ENCODE assay signal across 1 cellular context in the genomic region with DNA sequence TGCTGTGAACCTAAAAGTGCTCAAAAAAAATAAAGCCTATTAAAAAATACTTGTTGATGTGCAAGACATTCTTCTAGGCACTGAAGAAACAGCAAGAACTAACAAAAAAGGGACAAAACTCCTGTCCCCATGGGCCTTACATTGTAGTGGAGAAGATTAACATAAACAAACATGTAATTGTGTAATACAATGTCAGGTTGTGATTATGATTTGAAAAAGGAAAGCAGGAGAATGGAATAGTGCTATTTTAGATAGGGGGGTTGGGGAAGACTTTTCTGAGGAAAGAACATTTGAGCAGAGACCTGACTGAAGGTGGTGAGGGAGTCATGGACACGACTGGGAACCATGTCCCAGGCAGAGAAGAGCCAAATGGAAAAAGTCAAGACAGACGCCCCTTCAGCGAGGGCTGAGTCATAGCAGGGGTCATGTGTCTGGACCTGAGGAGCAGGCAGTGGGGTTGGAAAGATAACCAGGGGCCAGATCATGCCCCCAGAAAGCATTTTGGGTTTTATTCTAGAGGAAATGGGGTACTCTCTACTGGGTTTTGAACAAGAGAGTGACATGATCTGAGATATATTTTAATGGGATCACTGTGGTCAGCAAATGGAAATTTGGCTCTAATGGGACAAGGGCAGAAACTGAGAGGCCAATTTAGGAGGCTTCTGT.
A peak's percentile ranks its signal among the peaks of the same experiment; 100 is the strongest.
TF ChIP-seq lines count a peak whose summit lies in the region.

No MANE protein-coding gene starts in this region.

TF ChIP-seq in K562, 482 proteins besides CTCF, POLR2A, EP300 and RAD21 (continued from another document):
- TF ChIP-seq HNRNPH1 (optimal IDR thresholded peaks at IDR 0.05; ENCODE audit: low read depth, low read length): no peak
- peak; percentile 47; the same call in 1 of the 2 replicates for TF ChIP-seq USF2 (CRISPR knock-in tag; IDR thresholded peaks at IDR 0.05)
- TF ChIP-seq, protein P1, sequence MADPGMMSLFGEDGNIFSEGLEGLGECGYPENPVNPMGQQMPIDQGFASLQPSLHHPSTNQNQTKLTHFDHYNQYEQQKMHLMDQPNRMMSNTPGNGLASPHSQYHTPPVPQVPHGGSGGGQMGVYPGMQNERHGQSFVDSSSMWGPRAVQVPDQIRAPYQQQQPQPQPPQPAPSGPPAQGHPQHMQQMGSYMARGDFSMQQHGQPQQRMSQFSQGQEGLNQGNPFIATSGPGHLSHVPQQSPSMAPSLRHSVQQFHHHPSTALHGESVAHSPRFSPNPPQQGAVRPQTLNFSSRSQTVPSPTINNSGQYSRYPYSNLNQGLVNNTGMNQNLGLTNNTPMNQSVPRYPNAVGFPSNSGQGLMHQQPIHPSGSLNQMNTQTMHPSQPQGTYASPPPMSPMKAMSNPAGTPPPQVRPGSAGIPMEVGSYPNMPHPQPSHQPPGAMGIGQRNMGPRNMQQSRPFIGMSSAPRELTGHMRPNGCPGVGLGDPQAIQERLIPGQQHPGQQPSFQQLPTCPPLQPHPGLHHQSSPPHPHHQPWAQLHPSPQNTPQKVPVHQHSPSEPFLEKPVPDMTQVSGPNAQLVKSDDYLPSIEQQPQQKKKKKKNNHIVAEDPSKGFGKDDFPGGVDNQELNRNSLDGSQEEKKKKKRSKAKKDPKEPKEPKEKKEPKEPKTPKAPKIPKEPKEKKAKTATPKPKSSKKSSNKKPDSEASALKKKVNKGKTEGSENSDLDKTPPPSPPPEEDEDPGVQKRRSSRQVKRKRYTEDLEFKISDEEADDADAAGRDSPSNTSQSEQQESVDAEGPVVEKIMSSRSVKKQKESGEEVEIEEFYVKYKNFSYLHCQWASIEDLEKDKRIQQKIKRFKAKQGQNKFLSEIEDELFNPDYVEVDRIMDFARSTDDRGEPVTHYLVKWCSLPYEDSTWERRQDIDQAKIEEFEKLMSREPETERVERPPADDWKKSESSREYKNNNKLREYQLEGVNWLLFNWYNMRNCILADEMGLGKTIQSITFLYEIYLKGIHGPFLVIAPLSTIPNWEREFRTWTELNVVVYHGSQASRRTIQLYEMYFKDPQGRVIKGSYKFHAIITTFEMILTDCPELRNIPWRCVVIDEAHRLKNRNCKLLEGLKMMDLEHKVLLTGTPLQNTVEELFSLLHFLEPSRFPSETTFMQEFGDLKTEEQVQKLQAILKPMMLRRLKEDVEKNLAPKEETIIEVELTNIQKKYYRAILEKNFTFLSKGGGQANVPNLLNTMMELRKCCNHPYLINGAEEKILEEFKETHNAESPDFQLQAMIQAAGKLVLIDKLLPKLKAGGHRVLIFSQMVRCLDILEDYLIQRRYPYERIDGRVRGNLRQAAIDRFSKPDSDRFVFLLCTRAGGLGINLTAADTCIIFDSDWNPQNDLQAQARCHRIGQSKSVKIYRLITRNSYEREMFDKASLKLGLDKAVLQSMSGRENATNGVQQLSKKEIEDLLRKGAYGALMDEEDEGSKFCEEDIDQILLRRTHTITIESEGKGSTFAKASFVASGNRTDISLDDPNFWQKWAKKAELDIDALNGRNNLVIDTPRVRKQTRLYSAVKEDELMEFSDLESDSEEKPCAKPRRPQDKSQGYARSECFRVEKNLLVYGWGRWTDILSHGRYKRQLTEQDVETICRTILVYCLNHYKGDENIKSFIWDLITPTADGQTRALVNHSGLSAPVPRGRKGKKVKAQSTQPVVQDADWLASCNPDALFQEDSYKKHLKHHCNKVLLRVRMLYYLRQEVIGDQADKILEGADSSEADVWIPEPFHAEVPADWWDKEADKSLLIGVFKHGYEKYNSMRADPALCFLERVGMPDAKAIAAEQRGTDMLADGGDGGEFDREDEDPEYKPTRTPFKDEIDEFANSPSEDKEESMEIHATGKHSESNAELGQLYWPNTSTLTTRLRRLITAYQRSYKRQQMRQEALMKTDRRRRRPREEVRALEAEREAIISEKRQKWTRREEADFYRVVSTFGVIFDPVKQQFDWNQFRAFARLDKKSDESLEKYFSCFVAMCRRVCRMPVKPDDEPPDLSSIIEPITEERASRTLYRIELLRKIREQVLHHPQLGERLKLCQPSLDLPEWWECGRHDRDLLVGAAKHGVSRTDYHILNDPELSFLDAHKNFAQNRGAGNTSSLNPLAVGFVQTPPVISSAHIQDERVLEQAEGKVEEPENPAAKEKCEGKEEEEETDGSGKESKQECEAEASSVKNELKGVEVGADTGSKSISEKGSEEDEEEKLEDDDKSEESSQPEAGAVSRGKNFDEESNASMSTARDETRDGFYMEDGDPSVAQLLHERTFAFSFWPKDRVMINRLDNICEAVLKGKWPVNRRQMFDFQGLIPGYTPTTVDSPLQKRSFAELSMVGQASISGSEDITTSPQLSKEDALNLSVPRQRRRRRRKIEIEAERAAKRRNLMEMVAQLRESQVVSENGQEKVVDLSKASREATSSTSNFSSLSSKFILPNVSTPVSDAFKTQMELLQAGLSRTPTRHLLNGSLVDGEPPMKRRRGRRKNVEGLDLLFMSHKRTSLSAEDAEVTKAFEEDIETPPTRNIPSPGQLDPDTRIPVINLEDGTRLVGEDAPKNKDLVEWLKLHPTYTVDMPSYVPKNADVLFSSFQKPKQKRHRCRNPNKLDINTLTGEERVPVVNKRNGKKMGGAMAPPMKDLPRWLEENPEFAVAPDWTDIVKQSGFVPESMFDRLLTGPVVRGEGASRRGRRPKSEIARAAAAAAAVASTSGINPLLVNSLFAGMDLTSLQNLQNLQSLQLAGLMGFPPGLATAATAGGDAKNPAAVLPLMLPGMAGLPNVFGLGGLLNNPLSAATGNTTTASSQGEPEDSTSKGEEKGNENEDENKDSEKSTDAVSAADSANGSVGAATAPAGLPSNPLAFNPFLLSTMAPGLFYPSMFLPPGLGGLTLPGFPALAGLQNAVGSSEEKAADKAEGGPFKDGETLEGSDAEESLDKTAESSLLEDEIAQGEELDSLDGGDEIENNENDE (IDR thresholded peaks at IDR 0.05; ENCODE audit: low read depth, low read length): no peak
- peak; percentile 92 for TF ChIP-seq DMBX1 (CRISPR knock-in tag; IDR thresholded peaks at IDR 0.05; ENCODE audit: borderline replicate concordance)
- no peak for TF ChIP-seq GTF2A2 (tag; IDR thresholded peaks at IDR 0.05)
- peak; percentile 57 for TF ChIP-seq DPF2 (IDR thresholded peaks at IDR 0.05)
- no peak for TF ChIP-seq ZNF75A (CRISPR knock-in tag; IDR thresholded peaks at IDR 0.05)
- TF ChIP-seq CBFB (CRISPR knock-in tag; IDR thresholded peaks at IDR 0.05): no peak
- no peak for TF ChIP-seq SLC30A9 (CRISPR knock-in tag; IDR thresholded peaks at IDR 0.05)
- TF ChIP-seq HEY1 (CRISPR knock-in tag; IDR thresholded peaks at IDR 0.05; ENCODE audit: borderline replicate concordance): no peak
- TF ChIP-seq ARID1B (IDR thresholded peaks at IDR 0.05): peak; percentile 52; the same call in 1 of the 2 replicates
- peak; percentile 83 for TF ChIP-seq ZNF584 (CRISPR knock-in tag; IDR thresholded peaks at IDR 0.05; ENCODE audit: low read depth)
- no peak for TF ChIP-seq HINFP (tag; conservative IDR thresholded peaks at IDR 0.05; ENCODE audit: low read depth)
- TF ChIP-seq, protein P2, sequence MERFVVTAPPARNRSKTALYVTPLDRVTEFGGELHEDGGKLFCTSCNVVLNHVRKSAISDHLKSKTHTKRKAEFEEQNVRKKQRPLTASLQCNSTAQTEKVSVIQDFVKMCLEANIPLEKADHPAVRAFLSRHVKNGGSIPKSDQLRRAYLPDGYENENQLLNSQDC (CRISPR knock-in tag; IDR thresholded peaks at IDR 0.05): no peak
- no peak for TF ChIP-seq GATAD2B (IDR thresholded peaks at IDR 0.05; ENCODE audit: borderline replicate concordance)
- no peak for TF ChIP-seq CCNT2 (IDR thresholded peaks at IDR 0.05; ENCODE audit: borderline replicate concordance, extremely low read depth, insufficient read length, low read depth, low read length)
- TF ChIP-seq ETS2 (tag; IDR thresholded peaks at IDR 0.05; ENCODE audit: borderline replicate concordance, poor library complexity, severe bottlenecking): no peak
- no peak for TF ChIP-seq RBM17 (IDR thresholded peaks at IDR 0.05; ENCODE audit: borderline replicate concordance, low read depth, low read length)
- TF ChIP-seq ETV5 (CRISPR knock-in tag; IDR thresholded peaks at IDR 0.05; ENCODE audit: low read depth): 0 out of 2 replicates have a peak, but pooled peaks have one; percentile 25
- no peak for TF ChIP-seq HSF4 (CRISPR knock-in tag; IDR thresholded peaks at IDR 0.05; ENCODE audit: borderline replicate concordance)
- TF ChIP-seq RFX1 (IDR thresholded peaks at IDR 0.05): no peak
- TF ChIP-seq ZNF395 (CRISPR knock-in tag; IDR thresholded peaks at IDR 0.05): no peak
- no peak for TF ChIP-seq RBM15 (IDR thresholded peaks at IDR 0.05; ENCODE audit: insufficient read depth, low read length)
- TF ChIP-seq ARNT (IDR thresholded peaks at IDR 0.05): no peak
- TF ChIP-seq MYC (IDR thresholded peaks at IDR 0.05; ENCODE audit: low read depth, low read length): no peak
- TF ChIP-seq MYC (CRISPR knock-in tag; IDR thresholded peaks at IDR 0.05; ENCODE audit: borderline replicate concordance, low read depth): no peak
- TF ChIP-seq, protein P3, sequence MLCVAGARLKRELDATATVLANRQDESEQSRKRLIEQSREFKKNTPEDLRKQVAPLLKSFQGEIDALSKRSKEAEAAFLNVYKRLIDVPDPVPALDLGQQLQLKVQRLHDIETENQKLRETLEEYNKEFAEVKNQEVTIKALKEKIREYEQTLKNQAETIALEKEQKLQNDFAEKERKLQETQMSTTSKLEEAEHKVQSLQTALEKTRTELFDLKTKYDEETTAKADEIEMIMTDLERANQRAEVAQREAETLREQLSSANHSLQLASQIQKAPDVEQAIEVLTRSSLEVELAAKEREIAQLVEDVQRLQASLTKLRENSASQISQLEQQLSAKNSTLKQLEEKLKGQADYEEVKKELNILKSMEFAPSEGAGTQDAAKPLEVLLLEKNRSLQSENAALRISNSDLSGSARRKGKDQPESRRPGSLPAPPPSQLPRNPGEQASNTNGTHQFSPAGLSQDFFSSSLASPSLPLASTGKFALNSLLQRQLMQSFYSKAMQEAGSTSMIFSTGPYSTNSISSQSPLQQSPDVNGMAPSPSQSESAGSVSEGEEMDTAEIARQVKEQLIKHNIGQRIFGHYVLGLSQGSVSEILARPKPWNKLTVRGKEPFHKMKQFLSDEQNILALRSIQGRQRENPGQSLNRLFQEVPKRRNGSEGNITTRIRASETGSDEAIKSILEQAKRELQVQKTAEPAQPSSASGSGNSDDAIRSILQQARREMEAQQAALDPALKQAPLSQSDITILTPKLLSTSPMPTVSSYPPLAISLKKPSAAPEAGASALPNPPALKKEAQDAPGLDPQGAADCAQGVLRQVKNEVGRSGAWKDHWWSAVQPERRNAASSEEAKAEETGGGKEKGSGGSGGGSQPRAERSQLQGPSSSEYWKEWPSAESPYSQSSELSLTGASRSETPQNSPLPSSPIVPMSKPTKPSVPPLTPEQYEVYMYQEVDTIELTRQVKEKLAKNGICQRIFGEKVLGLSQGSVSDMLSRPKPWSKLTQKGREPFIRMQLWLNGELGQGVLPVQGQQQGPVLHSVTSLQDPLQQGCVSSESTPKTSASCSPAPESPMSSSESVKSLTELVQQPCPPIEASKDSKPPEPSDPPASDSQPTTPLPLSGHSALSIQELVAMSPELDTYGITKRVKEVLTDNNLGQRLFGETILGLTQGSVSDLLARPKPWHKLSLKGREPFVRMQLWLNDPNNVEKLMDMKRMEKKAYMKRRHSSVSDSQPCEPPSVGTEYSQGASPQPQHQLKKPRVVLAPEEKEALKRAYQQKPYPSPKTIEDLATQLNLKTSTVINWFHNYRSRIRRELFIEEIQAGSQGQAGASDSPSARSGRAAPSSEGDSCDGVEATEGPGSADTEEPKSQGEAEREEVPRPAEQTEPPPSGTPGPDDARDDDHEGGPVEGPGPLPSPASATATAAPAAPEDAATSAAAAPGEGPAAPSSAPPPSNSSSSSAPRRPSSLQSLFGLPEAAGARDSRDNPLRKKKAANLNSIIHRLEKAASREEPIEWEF (CRISPR knock-in tag; IDR thresholded peaks at IDR 0.05): no peak
- no peak for TF ChIP-seq DIDO1 (tag; IDR thresholded peaks at IDR 0.05; ENCODE audit: low read depth)
- peak; percentile 4; the same call in 1 of the 2 replicates for TF ChIP-seq MAFK (IDR thresholded peaks at IDR 0.05; ENCODE audit: low read length)
- TF ChIP-seq PHB2 (IDR thresholded peaks at IDR 0.05; ENCODE audit: low read depth): no peak
- TF ChIP-seq MTA3 (IDR thresholded peaks at IDR 0.05; ENCODE audit: borderline replicate concordance): no peak
- TF ChIP-seq ZNF717 (CRISPR knock-in tag; IDR thresholded peaks at IDR 0.05): no peak
- TF ChIP-seq, protein P4, sequence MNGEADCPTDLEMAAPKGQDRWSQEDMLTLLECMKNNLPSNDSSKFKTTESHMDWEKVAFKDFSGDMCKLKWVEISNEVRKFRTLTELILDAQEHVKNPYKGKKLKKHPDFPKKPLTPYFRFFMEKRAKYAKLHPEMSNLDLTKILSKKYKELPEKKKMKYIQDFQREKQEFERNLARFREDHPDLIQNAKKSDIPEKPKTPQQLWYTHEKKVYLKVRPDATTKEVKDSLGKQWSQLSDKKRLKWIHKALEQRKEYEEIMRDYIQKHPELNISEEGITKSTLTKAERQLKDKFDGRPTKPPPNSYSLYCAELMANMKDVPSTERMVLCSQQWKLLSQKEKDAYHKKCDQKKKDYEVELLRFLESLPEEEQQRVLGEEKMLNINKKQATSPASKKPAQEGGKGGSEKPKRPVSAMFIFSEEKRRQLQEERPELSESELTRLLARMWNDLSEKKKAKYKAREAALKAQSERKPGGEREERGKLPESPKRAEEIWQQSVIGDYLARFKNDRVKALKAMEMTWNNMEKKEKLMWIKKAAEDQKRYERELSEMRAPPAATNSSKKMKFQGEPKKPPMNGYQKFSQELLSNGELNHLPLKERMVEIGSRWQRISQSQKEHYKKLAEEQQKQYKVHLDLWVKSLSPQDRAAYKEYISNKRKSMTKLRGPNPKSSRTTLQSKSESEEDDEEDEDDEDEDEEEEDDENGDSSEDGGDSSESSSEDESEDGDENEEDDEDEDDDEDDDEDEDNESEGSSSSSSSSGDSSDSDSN (IDR thresholded peaks at IDR 0.05; ENCODE audit: borderline replicate concordance in 1 of 2, low read depth in 2 of 2, low read length in 2 of 2): no peak
